ENCODE assay signal across 9 cellular contexts in the genomic region with DNA sequence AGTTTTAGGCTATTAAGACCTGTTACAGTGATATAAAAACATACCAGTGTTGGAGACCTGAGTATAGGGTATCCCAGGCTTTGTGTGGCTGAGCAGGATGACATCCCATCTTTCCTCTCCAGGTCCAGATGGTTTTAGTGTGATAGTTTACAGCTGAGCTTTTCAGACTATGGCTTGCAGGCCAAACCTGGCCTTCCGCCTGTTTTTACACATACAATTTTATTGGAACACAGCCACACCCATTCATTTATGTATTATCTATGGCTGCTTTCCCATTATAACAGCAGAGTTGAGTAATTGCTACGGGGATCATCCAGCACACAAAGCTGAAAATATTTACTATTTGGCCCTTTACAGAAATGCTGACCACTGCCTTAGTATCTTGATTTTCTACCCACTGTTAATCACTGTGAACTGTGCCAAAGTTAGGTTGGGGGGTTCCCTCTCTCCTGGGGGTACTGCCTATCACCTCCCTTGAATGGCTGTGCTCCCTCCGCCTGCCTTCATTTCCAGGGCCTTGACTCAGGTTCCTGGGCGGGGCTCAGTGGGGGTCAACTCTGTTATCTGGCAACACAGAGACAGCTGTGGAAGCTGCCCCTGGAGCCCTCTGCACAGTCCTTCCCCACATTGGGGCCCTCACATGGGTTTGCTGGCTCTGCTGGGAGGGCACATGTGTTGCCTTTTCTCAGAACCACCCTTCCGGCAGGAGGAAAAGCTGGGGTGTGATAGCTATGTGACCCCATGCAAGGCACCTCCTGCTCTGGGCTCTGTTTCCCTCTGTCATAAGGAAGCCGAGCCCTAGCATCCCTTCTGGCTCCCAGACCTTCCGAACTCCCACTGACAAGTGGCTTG. TPM values are rescaled to one million over a fixed set of nuclear protein-coding genes. Genes with fewer than 3 reads are reported as not detected.
DNase-seq lines count a peak whose midpoint lies in the region; ATAC-seq and TF ChIP-seq lines count a peak whose summit lies in the region.
"Had no signal": no experiment of that assay in that cellular context is flagged by ENCODE, and none has a peak within 500 bp of the region (broad histone marks: within the 10 kb centered on the region; RNA-seq: fewer than 3 reads in every experiment).

No MANE protein-coding gene starts in this region.

- no peaks in the 10 kb centered on the region for H3K36me3 ChIP-seq in gastrocnemius medialis
- H3K36me3 ChIP-seq: thoracic aorta had no signal

- no peaks in the 10 kb centered on the region for H3K27me3 ChIP-seq in gastrocnemius medialis

- H3K4me3 ChIP-seq in gastrocnemius medialis, result no peak overlapping the region
- H3K4me3 ChIP-seq: thoracic aorta had no signal

- H3K27ac Mint-ChIP-seq in activated naive CD4-positive, alpha-beta T cell treated with anti-CD3 and anti-CD28 coated beads, Interleukin-2, amount 50 U/mL, for 72 hours, result peak overlapping the region; percentile 87 to 96

- H3K27ac ChIP-seq in gastrocnemius medialis, result peak overlapping the region; percentile 74 to 84 (median 80)

- H3K9me3 Mint-ChIP-seq in activated naive CD4-positive, alpha-beta T cell treated with anti-CD3 and anti-CD28 coated beads, Interleukin-2, amount 50 U/mL, for 72 hours, result peaks cover 0 to 7% of the 10 kb centered on the region in 2 donors

- peaks cover 0 to 53% of the 10 kb centered on the region in 2 donors for H3K36me3 Mint-ChIP-seq in activated naive CD4-positive, alpha-beta T cell treated with anti-CD3 and anti-CD28 coated beads, Interleukin-2, amount 50 U/mL, for 72 hours

- H3K4me1 ChIP-seq in gastrocnemius medialis, result peaks cover 60 to 78% of the 10 kb centered on the region in 2 donors

- TF ChIP-seq POLR2A in gastrocnemius medialis (IDR thresholded peaks at IDR 0.05), result no peak

- no peaks in the 10 kb centered on the region for H3K9me3 ChIP-seq in gastrocnemius medialis
- H3K9me3 ChIP-seq: thoracic aorta had no signal

- DNase-seq in HT-29 (ENCODE audit: low spot score) (peak; percentile 21), cardiac septum (ENCODE audit: low spot score) (peak; percentile 80), gastrocnemius medialis (peak in 1 of 2 donors; percentile 30), HK-2 (ENCODE audit: unreplicated experiment) (no peak), RKO (ENCODE audit: low spot score) (no peak)
- DNase-seq in activated naive CD4-positive, alpha-beta T cell treated with anti-CD3 and anti-CD28 coated beads, Interleukin-2, amount 50 U/mL, for 72 hours (ENCODE audit: low spot score in 2 of 2), result no peak

- ATAC-seq in activated naive CD4-positive, alpha-beta T cell treated with anti-CD3 and anti-CD28 coated beads, Interleukin-2, amount 50 U/mL, for 72 hours, result no peak
- peak in 1 of 2 donors; percentile 5 for ATAC-seq in gastrocnemius medialis
- no peak for ATAC-seq in GM21529 (IDR thresholded peaks at IDR 0.05; ENCODE audit: unreplicated experiment)
- ATAC-seq in HG03378 (IDR thresholded peaks at IDR 0.05; ENCODE audit: unreplicated experiment), result no peak

- intact Hi-C loops in cardiac septum (cut with DNase I) (no loop called here), gastrocnemius medialis (cut with DNase I; ENCODE audit: low total_unique reads) (no loop called here)

- TF ChIP-seq CTCF in gastrocnemius medialis (IDR thresholded peaks at IDR 0.05 in 4 of 5, conservative IDR thresholded peaks at IDR 0.05 in 1 of 5), result no peak

- in situ Hi-C loops in gastrocnemius medialis (cut with MboI; ENCODE audit: low sequenced_read_pairs in 4 of 4), result loop anchor here in 1 of 4 donors (5.0 kb wide), 1 partner anchor 40 kb away; no protein-coding TSS in a partner anchor

RNA-seq across cellular contexts. Expression of a gene that starts 40.3 kb away (rescaled TPM):
- not detected in 2 replicates for total RNA-seq in HT-29 (2014; rRNA removed; shearing (Covaris generic))
- under 1 TPM in 1 of 2 donors, not detected in 1; 0.14 TPM for total RNA-seq in activated naive CD4-positive, alpha-beta T cell treated with anti-CD3 and anti-CD28 coated beads, Interleukin-2, amount 50 U/mL, for 72 hours
- total RNA-seq in cardiac septum (not detected), gastrocnemius medialis (not detected)

RNA-seq across cellular contexts. Expression of a gene that starts 43.3 kb away (rescaled TPM):
- 58.3 and 65.1 TPM in 2 replicates for total RNA-seq in HT-29 (2014; rRNA removed; shearing (Covaris generic))
- total RNA-seq in activated naive CD4-positive, alpha-beta T cell treated with anti-CD3 and anti-CD28 coated beads, Interleukin-2, amount 50 U/mL, for 72 hours, result 10 to 100 TPM; 30.7 to 53.6 TPM
- total RNA-seq in cardiac septum (20.1 TPM), gastrocnemius medialis (10 to 100 TPM; 22.6 to 29.3 (median 26.9) TPM)

Comparison
In these comparisons a context has a peak if more than half of its experiments do, and no peak if none do; other contexts are left out.
1. DNase-seq: peak in HT-29 (single experiment) and cardiac septum (single experiment); none in activated naive CD4-positive, alpha-beta T cell treated with anti-CD3 and anti-CD28 coated beads, Interleukin-2, amount 50 U/mL, for 72 hours (0 of 2), HK-2 (single experiment) and RKO (single experiment).